In the genomic region with DNA sequence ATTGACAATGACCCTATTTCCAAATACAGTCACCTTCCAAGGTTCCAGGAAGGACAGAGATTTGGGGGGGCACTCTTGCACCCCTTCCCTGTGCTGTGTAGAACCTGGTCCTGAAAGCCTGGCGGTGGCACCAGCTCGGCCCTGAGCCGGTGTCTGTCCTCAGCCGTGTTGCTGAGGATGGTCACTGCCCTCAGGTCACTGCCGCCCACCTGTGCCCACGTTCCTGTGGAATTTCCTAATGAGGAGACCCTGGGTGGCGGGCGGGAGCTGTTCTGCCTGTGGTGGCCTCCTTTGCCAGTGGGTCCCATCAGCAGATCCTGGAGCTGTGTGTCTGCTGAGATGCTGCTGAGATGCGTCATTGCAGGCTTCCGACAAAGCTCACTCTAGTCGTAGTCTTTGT, we compare ENCODE assay signal across 20 cellular contexts.
"Had no signal": no experiment of that assay in that cellular context is flagged by ENCODE, and none has a peak within 500 bp of the region (broad histone marks: within the 10 kb centered on the region; RNA-seq: fewer than 3 reads in every experiment).

No MANE protein-coding gene starts in this region.

- H3K9me3 Mint-ChIP-seq: activated B cell treated with CpG ODN at 0.5 μM for 24 hours; activated CD4-positive, alpha-beta memory T cell treated with anti-CD3 and anti-CD28 coated beads for 36 hours; neural crest cell; stimulated activated naive CD8-positive, alpha-beta T cell treated with anti-CD3 and anti-CD28 coated beads, Interleukin-15, amount 100 ng/mL, for 72 hours had no signal

- DNase-seq: activated B cell treated with CpG ODN at 0.5 μM for 24 hours; activated CD4-positive, alpha-beta memory T cell treated with anti-CD3 and anti-CD28 coated beads for 36 hours; activated CD4-positive, alpha-beta T cell treated with anti-CD3 and anti-CD28 coated beads for 4 hours; activated naive CD4-positive, alpha-beta T cell; amniotic stem cell; heart left ventricle; mesenchymal stem cell; mucosa of descending colon; stimulated activated CD4-positive, alpha-beta T cell treated with anti-CD3 and anti-CD28 coated beads, Interleukin-4, amount 100 ng/mL, for 4 hours; stimulated activated naive CD8-positive, alpha-beta T cell treated with anti-CD3 and anti-CD28 coated beads, Interleukin-15, amount 100 ng/mL, for 72 hours; SW 1271; T-helper 17 cell; trophoblast cell had no signal

- H3K4me1 Mint-ChIP-seq: activated B cell treated with CpG ODN at 0.5 μM for 24 hours; neural crest cell; stimulated activated naive CD8-positive, alpha-beta T cell treated with anti-CD3 and anti-CD28 coated beads, Interleukin-15, amount 100 ng/mL, for 72 hours had no signal

- H3K27ac ChIP-seq: breast epithelium, coronary artery, heart left ventricle, psoas muscle, right atrium auricular region, vagina had no signal

- H3K27ac Mint-ChIP-seq: activated B cell treated with CpG ODN at 0.5 μM for 24 hours; activated CD4-positive, alpha-beta memory T cell treated with anti-CD3 and anti-CD28 coated beads for 36 hours; activated naive CD8-positive, alpha-beta T cell; T-helper 17 cell had no signal

- H3K27me3 ChIP-seq: breast epithelium, heart left ventricle, right atrium auricular region, vagina had no signal

- H3K4me1 ChIP-seq: breast epithelium, heart left ventricle, psoas muscle, right atrium auricular region, vagina had no signal

- H3K4me3 Mint-ChIP-seq: activated B cell treated with CpG ODN at 0.5 μM for 24 hours; activated CD4-positive, alpha-beta memory T cell treated with anti-CD3 and anti-CD28 coated beads for 36 hours; activated naive CD8-positive, alpha-beta T cell; stimulated activated naive CD8-positive, alpha-beta T cell treated with anti-CD3 and anti-CD28 coated beads, Interleukin-15, amount 100 ng/mL, for 72 hours; T-helper 17 cell had no signal

- ATAC-seq: heart left ventricle; mucosa of descending colon; stimulated activated naive CD8-positive, alpha-beta T cell treated with anti-CD3 and anti-CD28 coated beads, Interleukin-15, amount 100 ng/mL, for 72 hours; T-helper 17 cell had no signal

- H3K27me3 Mint-ChIP-seq: activated B cell treated with CpG ODN at 0.5 μM for 24 hours; activated CD4-positive, alpha-beta memory T cell treated with anti-CD3 and anti-CD28 coated beads for 36 hours; activated naive CD8-positive, alpha-beta T cell; stimulated activated naive CD8-positive, alpha-beta T cell treated with anti-CD3 and anti-CD28 coated beads, Interleukin-15, amount 100 ng/mL, for 72 hours; T-helper 17 cell had no signal

- H3K9me3 ChIP-seq: breast epithelium, heart left ventricle, mucosa of descending colon, psoas muscle, right atrium auricular region, vagina had no signal
